4 cellular contexts compared by ENCODE assay signal in genomic region chr5:137113161-137113560, GRCh38.
"Had no signal": no experiment of that assay in that cellular context is flagged by ENCODE, and none has a peak within 500 bp of the region (broad histone marks: within the 10 kb centered on the region; RNA-seq: fewer than 3 reads in every experiment).

No MANE protein-coding gene starts in this region.

- H3K4me3 Mint-ChIP-seq: GM23338, H9 had no signal

- H3K9me3 Mint-ChIP-seq: GM23338, H9 had no signal

- H3K4me1 Mint-ChIP-seq: GM23338, H9 had no signal

- DNase-seq: H9, HCEC 1CT, IMR-90 had no signal

- H3K27ac Mint-ChIP-seq: GM23338, H9 had no signal

- H3K4me3 ChIP-seq: GM23338 had no signal
